Comparison of ENCODE assay signal across 1 cellular context in genomic region chr17:75033346-75034235, GRCh38.
TF ChIP-seq lines count a peak whose summit lies in the region.

No MANE protein-coding gene starts in this region.

TF ChIP-seq in GM12878, 131 proteins besides CTCF, POLR2A, EP300 and RAD21 (continued from another document and continues in another):
- peak; percentile 59; the same call in 1 of the 2 replicates for TF ChIP-seq USF2 (IDR thresholded peaks at IDR 0.05; ENCODE audit: borderline replicate concordance, low read depth, low read length)
- no peak for TF ChIP-seq KLF5 (IDR thresholded peaks at IDR 0.05; ENCODE audit: partially characterized antibody)
- TF ChIP-seq TBL1XR1 (IDR thresholded peaks at IDR 0.05; ENCODE audit: low read depth, low read length) = peak; percentile 96
- TF ChIP-seq TARDBP (IDR thresholded peaks at IDR 0.05; ENCODE audit: borderline replicate concordance) = peak; percentile 96
- TF ChIP-seq ETV6 (conservative IDR thresholded peaks at IDR 0.05 in 1 of 2, IDR thresholded peaks at IDR 0.05 in 1 of 2; ENCODE audit: borderline replicate concordance in 1 of 2, low read depth in 1 of 2) = no peak
- TF ChIP-seq SREBF2 (IDR thresholded peaks at IDR 0.05; ENCODE audit: low read length) = peak; percentile 96
- TF ChIP-seq HDGF (IDR thresholded peaks at IDR 0.05) = no peak
- TF ChIP-seq HSF1 (IDR thresholded peaks at IDR 0.05; ENCODE audit: low read depth, low read length) = no peak
- no peak for TF ChIP-seq ELK1 (IDR thresholded peaks at IDR 0.05; ENCODE audit: low read depth, low read length)
- no peak for TF ChIP-seq RBBP5 (conservative IDR thresholded peaks at IDR 0.05)
- no peak for TF ChIP-seq POLR2AphosphoS5 (IDR thresholded peaks at IDR 0.05; ENCODE audit: low read length)
- peak; percentile 67; the same call in 1 of the 2 replicates for TF ChIP-seq EED (IDR thresholded peaks at IDR 0.05; ENCODE audit: low read depth)
- peak; percentile 23; the same call in 1 of the 2 replicates for TF ChIP-seq RELB (IDR thresholded peaks at IDR 0.05; ENCODE audit: low read depth)
- TF ChIP-seq MTA3 (IDR thresholded peaks at IDR 0.05; ENCODE audit: borderline replicate concordance, low read length) = no peak
- TF ChIP-seq CEBPB (IDR thresholded peaks at IDR 0.05; ENCODE audit: borderline replicate concordance in 1 of 2, low read depth in 2 of 2, low read length in 2 of 2) = no peak
- TF ChIP-seq ESRRA (IDR thresholded peaks at IDR 0.05; ENCODE audit: low read length) = no peak
- TF ChIP-seq CREM (IDR thresholded peaks at IDR 0.05; ENCODE audit: low read depth) = peak; percentile 70; the same call in 1 of the 2 replicates
- TF ChIP-seq NFXL1 (IDR thresholded peaks at IDR 0.05; ENCODE audit: borderline replicate concordance) = no peak
- TF ChIP-seq GATAD2B (conservative IDR thresholded peaks at IDR 0.05; ENCODE audit: low read depth) = no peak; the same call in 1 of the 2 replicates
- TF ChIP-seq FOS (IDR thresholded peaks at IDR 0.05; ENCODE audit: borderline replicate concordance, extremely low read depth, insufficient read length) = no peak
- TF ChIP-seq BRCA1 (IDR thresholded peaks at IDR 0.05; ENCODE audit: low read depth, low read length) = no peak
- TF ChIP-seq SUZ12 (IDR thresholded peaks at IDR 0.05; ENCODE audit: unreplicated experiment) = no peak
- TF ChIP-seq TCF12 (IDR thresholded peaks at IDR 0.05; ENCODE audit: low read depth, low read length) = no peak
- TF ChIP-seq ATF7 (IDR thresholded peaks at IDR 0.05; ENCODE audit: low read depth) = peak; percentile 23; the same call in 1 of the 2 replicates
- TF ChIP-seq CBX3 (IDR thresholded peaks at IDR 0.05; ENCODE audit: borderline replicate concordance, low read depth) = no peak
- TF ChIP-seq ZNF207 (IDR thresholded peaks at IDR 0.05; ENCODE audit: borderline replicate concordance) = peak; percentile 94
- no peak for TF ChIP-seq NR2C2 (IDR thresholded peaks at IDR 0.05; ENCODE audit: borderline replicate concordance, control insufficient read depth, insufficient read length, low read depth)
- TF ChIP-seq SRF (IDR thresholded peaks at IDR 0.05; ENCODE audit: low read depth in 2 of 2, low read length in 2 of 2) = no peak
- TF ChIP-seq LARP7 (IDR thresholded peaks at IDR 0.05) = peak; percentile 63; the same call in 1 of the 2 replicates
- no peak for TF ChIP-seq MLLT1 (IDR thresholded peaks at IDR 0.05)
- TF ChIP-seq USF1 (IDR thresholded peaks at IDR 0.05; ENCODE audit: borderline replicate concordance, extremely low read length, insufficient read depth, low read depth, low read length) = peak; percentile 67
- TF ChIP-seq ZNF24 (IDR thresholded peaks at IDR 0.05) = peak; percentile 98
- peak; percentile 82 to 92 for TF ChIP-seq BHLHE40 (IDR thresholded peaks at IDR 0.05; ENCODE audit: borderline replicate concordance in 1 of 2, low read depth in 2 of 2, low read length in 1 of 2)
- no peak for TF ChIP-seq BMI1 (IDR thresholded peaks at IDR 0.05; ENCODE audit: borderline replicate concordance)
- no peak for TF ChIP-seq PRDM15 (CRISPR knock-in tag; IDR thresholded peaks at IDR 0.05)
- TF ChIP-seq ZZZ3 (IDR thresholded peaks at IDR 0.05; ENCODE audit: control insufficient read depth, insufficient read length, low read depth) = no peak
- no peak for TF ChIP-seq PKNOX1 (IDR thresholded peaks at IDR 0.05)
- no peak for TF ChIP-seq SUPT20H (IDR thresholded peaks at IDR 0.05; ENCODE audit: borderline replicate concordance, control insufficient read depth, low read depth, low read length)
- no peak for TF ChIP-seq PBX3 (IDR thresholded peaks at IDR 0.05; ENCODE audit: insufficient replicate concordance, low read depth, low read length)
- TF ChIP-seq RFX5 (IDR thresholded peaks at IDR 0.05; ENCODE audit: low read depth, low read length) = no peak
- no peak for TF ChIP-seq IRF3 (IDR thresholded peaks at IDR 0.05)
- TF ChIP-seq NR2F1 (conservative IDR thresholded peaks at IDR 0.05) = no peak; the same call in 1 of the 2 replicates
- no peak for TF ChIP-seq CBX5 (IDR thresholded peaks at IDR 0.05; ENCODE audit: low read depth)
- TF ChIP-seq SMAD1 (IDR thresholded peaks at IDR 0.05; ENCODE audit: low read depth, partially characterized antibody) = no peak
- no peak for TF ChIP-seq BCLAF1 (IDR thresholded peaks at IDR 0.05)
- TF ChIP-seq SMC3 (IDR thresholded peaks at IDR 0.05; ENCODE audit: borderline replicate concordance, low read length) = no peak
- 0 out of 2 replicates have a peak, but pooled peaks have one; percentile 8 for TF ChIP-seq JUNB (IDR thresholded peaks at IDR 0.05)
- TF ChIP-seq SP1 (IDR thresholded peaks at IDR 0.05; ENCODE audit: low read depth, low read length) = no peak
